8 cellular contexts compared by ENCODE assay signal in genomic region chr7:31716355-31716754, GRCh38. TPM values are rescaled to one million over a fixed set of nuclear protein-coding genes. Genes with fewer than 3 reads are reported as not detected.
"Had no signal": no experiment of that assay in that cellular context is flagged by ENCODE, and none has a peak within 500 bp of the region (broad histone marks: within the 10 kb centered on the region; RNA-seq: fewer than 3 reads in every experiment).

No MANE protein-coding gene starts in this region.

- H3K9ac ChIP-seq: KMS-11 had no signal

- DNase-seq: KBM-7, KG1 had no signal

- H3K27ac ChIP-seq: HL-60, KMS-11 had no signal

- H3K4me2 ChIP-seq: KMS-11 had no signal

- FAIRE-seq: HTR-8/SVneo had no signal

RNA-seq across cellular contexts. Expression of gene PPP1R17, which starts 29.3 kb away (rescaled TPM):
- total RNA-seq: HT-29, HT1080 had no signal
- polyA plus RNA-seq: IgD-negative memory B cell had no signal
